In the genomic region with DNA sequence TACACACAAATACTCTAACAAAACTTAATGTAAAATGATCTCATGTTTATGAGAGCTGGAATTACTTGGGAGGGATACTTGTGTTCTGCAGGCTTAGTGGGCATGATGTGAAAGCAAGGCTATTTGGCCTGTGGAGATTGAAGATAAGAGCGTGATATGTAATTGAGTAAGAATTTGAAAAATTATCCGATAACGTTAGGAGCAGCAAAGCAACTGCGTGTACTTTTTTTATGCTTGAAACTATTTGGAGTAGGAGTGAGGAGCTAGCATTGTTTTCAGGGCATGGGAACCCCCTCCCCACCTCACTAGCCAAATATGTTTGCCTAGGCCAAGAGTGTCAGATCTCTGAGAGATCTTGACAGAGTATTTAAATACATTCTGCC, we compare ENCODE assay signal across 1 cellular context.
TF ChIP-seq lines count a peak whose summit lies in the region.

No MANE protein-coding gene starts in this region.

TF ChIP-seq in endothelial cell of umbilical vein, 7 proteins besides CTCF, POLR2A, EP300 and RAD21:
- TF ChIP-seq GATA2 (IDR thresholded peaks at IDR 0.05; ENCODE audit: insufficient read depth, insufficient read length, low read depth, low read length), result peak; percentile 32
